12 cellular contexts compared by ENCODE assay signal in the genomic region with DNA sequence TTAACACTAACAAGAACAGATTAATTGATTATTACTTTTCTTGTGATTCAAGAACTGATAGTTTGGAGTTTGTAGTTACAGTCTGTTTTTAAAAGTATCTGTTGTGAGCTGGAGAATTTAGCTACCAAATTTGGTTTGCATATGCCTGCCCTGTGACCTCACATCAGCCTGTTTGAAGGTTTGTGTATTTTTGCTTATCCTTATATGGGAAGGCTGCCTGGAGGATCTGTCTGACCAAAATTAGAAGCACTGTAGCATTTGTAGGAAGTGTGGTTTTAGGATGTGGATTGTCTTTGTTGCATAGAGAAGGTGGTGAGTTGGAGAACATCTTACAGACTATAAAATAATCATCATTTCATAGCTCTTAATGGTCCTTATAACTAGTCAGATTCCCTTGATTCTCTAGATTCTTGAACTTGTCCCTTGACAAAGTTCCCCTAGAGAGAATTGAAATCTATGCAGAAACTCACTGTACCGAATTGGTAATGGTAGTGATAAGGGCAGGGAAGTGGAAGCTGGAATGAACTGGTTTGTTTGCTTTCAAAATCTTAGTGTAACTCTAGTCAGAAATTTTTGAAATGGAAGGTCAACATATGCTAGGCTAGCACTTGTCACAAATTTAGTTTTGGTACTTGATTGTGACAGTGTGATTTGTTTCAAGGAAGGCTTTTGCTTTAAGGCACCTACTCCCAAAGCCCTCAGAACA. TPM values are rescaled to one million over a fixed set of nuclear protein-coding genes. Genes with fewer than 3 reads are reported as not detected.
DNase-seq lines count a peak whose midpoint lies in the region; ATAC-seq, FAIRE-seq and TF ChIP-seq lines count a peak whose summit lies in the region.
"Had no signal": no experiment of that assay in that cellular context is flagged by ENCODE, and none has a peak within 500 bp of the region (broad histone marks: within the 10 kb centered on the region; RNA-seq: fewer than 3 reads in every experiment).

No MANE protein-coding gene starts in this region.

- H3K27ac ChIP-seq in kidney (ENCODE audit: low read depth in 2 of 2, low read length in 2 of 2) (no peak overlapping the region), stomach (peak overlapping the region in 4 of 5 donors; percentile 55 to 72 (median 66))

- peak overlapping the region; percentile 86 for H3K27ac Mint-ChIP-seq in MCF 10A (ENCODE audit: low read depth, unreplicated experiment)

- peak; percentile 27 for DNase-seq in HFF-Myc (ENCODE audit: extremely low read depth, low read depth)
- peak; percentile 4 for DNase-seq in MCF 10A (ENCODE audit: unreplicated experiment)
- DNase-seq in kidney: no peak
- DNase-seq in stomach: no peak
- no peak for DNase-seq in LoVo (ENCODE audit: low spot score)
- no peak for DNase-seq in urothelium cell line (ENCODE audit: low spot score)
- no peak for DNase-seq in NAMALWA (ENCODE audit: low spot score)
- DNase-seq: DMS79 treated with DMSO at 0.1 percent for 48 hours; NCI-H748 treated with DMSO at 0.1 percent for 48 hours; stimulated activated CD4-positive, alpha-beta T cell treated with anti-CD3 and anti-CD28 coated beads, Interleukin-4, amount 100 ng/mL, for 24 hours had no signal

- H3K27me3 Mint-ChIP-seq in MCF 10A (ENCODE audit: insufficient read depth, unreplicated experiment): no peaks in the 10 kb centered on the region
- H3K27me3 Mint-ChIP-seq: brain had no signal

- CTCF ChIA-PET in MCF 10A (lab: Yijun Ruan, JAX): no interaction called here

- no peaks in the 10 kb centered on the region for H3K36me3 ChIP-seq in kidney (ENCODE audit: control insufficient read depth in 1 of 2, insufficient read depth in 2 of 2, low read length in 2 of 2)
- H3K36me3 ChIP-seq in stomach: no peaks in the 10 kb centered on the region

- no peaks in the 10 kb centered on the region for H3K27me3 ChIP-seq in stomach

- H3K4me1 ChIP-seq in kidney (ENCODE audit: control insufficient read depth in 1 of 2, insufficient read depth in 1 of 2, low read depth in 1 of 2, low read length in 2 of 2) (peaks cover 2 to 13% of the 10 kb centered on the region in 2 donors), stomach (peaks cover 0 to 30% (median 12%) of the 10 kb centered on the region in 4 donors)

- BruUV-seq in MCF 10A (replicated peaks; lab: Mats Ljungman, UMichigan): no TSS peak

- TF ChIP-seq CTCF in HFF-Myc (IDR thresholded peaks at IDR 0.05; ENCODE audit: low read depth, low read length, missing control alignments): no peak
- no peak for TF ChIP-seq CTCF in MCF 10A (IDR thresholded peaks at IDR 0.05; ENCODE audit: unreplicated experiment)
- no peak for TF ChIP-seq CTCF in kidney (IDR thresholded peaks at IDR 0.05; ENCODE audit: borderline replicate concordance, extremely low read depth, insufficient read depth)
- TF ChIP-seq CTCF in stomach (IDR thresholded peaks at IDR 0.05): no peak

- H3K36me3 Mint-ChIP-seq in MCF 10A (ENCODE audit: insufficient read depth, unreplicated experiment): no peaks in the 10 kb centered on the region
- H3K36me3 Mint-ChIP-seq: brain had no signal

- FAIRE-seq in kidney (lab: Jason Lieb, UNC) (peak; percentile 51), urothelium cell line (lab: Jason Lieb, UNC) (no peak)

- no peaks in the 10 kb centered on the region for H3K9me3 Mint-ChIP-seq in MCF 10A (ENCODE audit: unreplicated experiment)
- H3K9me3 Mint-ChIP-seq: brain had no signal

- H3K9ac ChIP-seq in kidney (ENCODE audit: low read length in 2 of 2): no peak overlapping the region

- H3K4me1 Mint-ChIP-seq in MCF 10A (ENCODE audit: insufficient read depth, unreplicated experiment): peaks cover 16% of the 10 kb centered on the region

- ATAC-seq in GM18909 (IDR thresholded peaks at IDR 0.05; ENCODE audit: poor library complexity, unreplicated experiment): no peak

- H3K4me3 Mint-ChIP-seq in MCF 10A (ENCODE audit: unreplicated experiment): peak overlapping the region; percentile 49

- 14 to 31% (median 20%) methylated on average over 1 of the region's 1 CpG for WGBS in stomach, 5 donors

- intact Hi-C loops in MCF 10A (cut with micrococcal nuclease): no loop called here
- intact Hi-C loops in kidney (cut with DNase I): no loop called here
- intact Hi-C loops in stomach (cut with DNase I; ENCODE audit: low total_unique reads): no loop called here

- no peak for TF ChIP-seq EP300 in stomach (IDR thresholded peaks at IDR 0.05)

- H3K4me3 ChIP-seq in HFF-Myc (replicated peaks; ENCODE audit: low read depth, low read length) (no peak overlapping the region), kidney (ENCODE audit: low read length in 2 of 2) (no peak overlapping the region), stomach (no peak overlapping the region)

- TF ChIP-seq POLR2A in stomach (IDR thresholded peaks at IDR 0.05): no peak

- H3K9me3 ChIP-seq in kidney (ENCODE audit: control insufficient read depth in 1 of 2, low read length in 2 of 2) (no peaks in the 10 kb centered on the region), stomach (no peaks in the 10 kb centered on the region)

- POLR2A ChIA-PET in MCF 10A (lab: Yijun Ruan, JAX): interaction anchor here (1.3 to 5.3 kb wide), 2 partner anchors 8 to 57 kb away, joined by 4 to 55 read pairs; a partner anchor contains a TSS

RNA-seq across cellular contexts. Expression of a gene that starts 57.3 kb away (rescaled TPM):
- total RNA-seq in MCF 10A (2022) (43.9 and 53.4 TPM in 2 replicates), kidney (130 TPM), stomach (100 to 1,000 TPM in 3 of 5 donors, 10 to 100 TPM in 2; 37.1 to 379 (median 154) TPM)
- polyA plus RNA-seq in kidney (ENCODE audit: insufficient read depth, low read depth, low replicate concordance) (114 TPM), stomach (100 to 1,000 TPM in 1 of 3 donors, 10 to 100 TPM in 2; 95.4 to 124 (median 95.8) TPM)

RNA-seq across cellular contexts. Expression of a gene that starts 57.4 kb away (rescaled TPM):
- total RNA-seq in MCF 10A (2022): 6.6 and 11.8 TPM in 2 replicates
- total RNA-seq in kidney: 5.6 TPM
- 34.4 TPM for polyA plus RNA-seq in kidney (ENCODE audit: insufficient read depth, low read depth, low replicate concordance)
- total RNA-seq in stomach: 10 to 100 TPM in 1 of 5 donors, 1 to 10 TPM in 3, not detected in 1; 1.2 to 15.8 (median 2.6) TPM
- polyA plus RNA-seq in stomach: 10 to 100 TPM; 10.7 to 36.2 (median 21.0) TPM

Comparison
In these comparisons a context has a peak if more than half of its experiments do, and no peak if none do; other contexts are left out.
1. DNase-seq: peak in HFF-Myc (single experiment) and MCF 10A (single experiment); none in kidney (single experiment), stomach (single experiment), LoVo (single experiment), urothelium cell line (single experiment) and NAMALWA (single experiment).
2. H3K27ac ChIP-seq: peak in stomach (4 of 5); none in kidney (0 of 2).